In genomic region chr4:7911044-7911578, GRCh38 we compare ENCODE assay signal across 9 cellular contexts. TPM values are rescaled to one million over a fixed set of nuclear protein-coding genes. Genes with fewer than 3 reads are reported as not detected.
DNase-seq lines count a peak whose midpoint lies in the region; ATAC-seq, FAIRE-seq and TF ChIP-seq lines count a peak whose summit lies in the region.
"Had no signal": no experiment of that assay in that cellular context is flagged by ENCODE, and none has a peak within 500 bp of the region (broad histone marks: within the 10 kb centered on the region; RNA-seq: fewer than 3 reads in every experiment).

No MANE protein-coding gene starts in this region.

- H3K14ac ChIP-seq in H1 (ENCODE audit: insufficient read length) = no peak overlapping the region

- ATAC-seq in upper lobe of right lung = peak; percentile 60
- ATAC-seq in HG03175 (IDR thresholded peaks at IDR 0.05; ENCODE audit: unreplicated experiment) = no peak
- ATAC-seq in HG03520 (IDR thresholded peaks at IDR 0.05; ENCODE audit: unreplicated experiment) = no peak

- DNase-seq in NCI-H524 treated with DMSO at 0.1 percent for 48 hours (lab: John Stamatoyannopoulos, UW) (peak; percentile 94), H1 (ENCODE audit: low read depth in 1 of 2, low spot score in 2 of 2) (peak in 1 of 2 experiments; percentile 54), upper lobe of right lung (no peak), NCI-H1048 (lab: John Stamatoyannopoulos, UW) (no peak), NCI-H2196 (lab: John Stamatoyannopoulos, UW; ENCODE audit: unreplicated experiment) (no peak)

- CTCF ChIA-PET in H1 (lab: Charles Lee; ENCODE audit: partially characterized antibody) = interaction anchor here (0.8 to 3.0 kb wide), 8 partner anchors 12 to 106 kb away, joined by 3 to 7 read pairs (median 4); no protein-coding TSS in a partner anchor

- peak overlapping the region; percentile 47 to 67; a peak in 3 of 4 replicates for H3K4me2 ChIP-seq in H1 (ENCODE audit: insufficient read depth in 1 of 2, low read depth in 2 of 2, low read length in 2 of 2)

- H3K9me3 ChIP-seq in H1 (ENCODE audit: insufficient read depth in 2 of 2, low read depth in 1 of 2, low read length in 1 of 2) (no peaks in the 10 kb centered on the region), mesodermal cell (ENCODE audit: control insufficient read depth, low read length) (no peaks in the 10 kb centered on the region), upper lobe of right lung (no peaks in the 10 kb centered on the region)

- H4K91ac ChIP-seq in H1 (replicated peaks; ENCODE audit: insufficient read length, low read length) = peak overlapping the region; percentile 50

- intact Hi-C loops in upper lobe of right lung (cut with DNase I) = no loop called here

- peaks cover 0 to 64% of the 10 kb centered on the region in 2 experiments; a peak in 3 of 4 replicates for H3K79me2 ChIP-seq in H1 (ENCODE audit: control insufficient read depth in 1 of 2, insufficient read depth in 2 of 2, low read length in 2 of 2)

- peaks cover 6% of the 10 kb centered on the region; the same call in 1 of the 2 replicates for H3K79me1 ChIP-seq in H1 (ENCODE audit: low read depth, low read length)

- 61% methylated on average over 15 of the region's 15 CpGs; no CpG with 5 or more reads in 1 of the 2 experiments for WGBS in H1 (ENCODE audit: extremely low coverage in 1 of 2, insufficient coverage in 1 of 2, insufficient read length in 1 of 2, insufficient replicate concordance in 2 of 2, low coverage in 1 of 2, low lambda C conversion rate in 2 of 2, missing lambda C conversion rate in 1 of 2), 2 experiments
- 23 to 25% methylated on average over 9 to 13 of the region's 15 CpGs for WGBS in mesodermal cell (ENCODE audit: insufficient coverage in 2 of 2), 2 experiments

- H3K27ac ChIP-seq in H1 (ENCODE audit: low read depth, low read length) = peak overlapping the region; percentile 48; the same call in 1 of the 2 replicates
- H3K27ac ChIP-seq in mesodermal cell (ENCODE audit: low read depth, low read length, severe bottlenecking) = peak overlapping the region; percentile 89
- H3K27ac ChIP-seq in upper lobe of right lung = peak overlapping the region; percentile 72

- H3K4ac ChIP-seq in H1 (replicated peaks; ENCODE audit: insufficient read length, low read depth, low read length) = peak overlapping the region; percentile 61

- POLR2A ChIA-PET in H1 (lab: Charles Lee; ENCODE audit: partially characterized antibody) = interaction anchor here (0.6 to 3.2 kb wide), 6 partner anchors 12 to 27 kb away, joined by 3 to 10 read pairs (median 4); no protein-coding TSS in a partner anchor

- peak overlapping the region; percentile 3 for H2BK5ac ChIP-seq in H1 (ENCODE audit: low read depth, low read length)

- H4K8ac ChIP-seq in H1 (ENCODE audit: extremely low read depth, insufficient read depth, low read length) = no peak overlapping the region

- H3K56ac ChIP-seq in H1 (replicated peaks; ENCODE audit: insufficient read length, low read depth, low read length) = no peak overlapping the region

- peak overlapping the region; percentile 18 for H4K5ac ChIP-seq in H1 (ENCODE audit: insufficient read length, low read depth, low read length)

- H3K4me1 ChIP-seq in H1 (replicated peaks in 1 of 4; ENCODE audit: control insufficient read depth in 3 of 4, insufficient read depth in 4 of 4, low read length in 3 of 4) (peaks cover 13 to 28% (median 16%) of the 10 kb centered on the region in 4 experiments), mesodermal cell (ENCODE audit: control insufficient read depth, insufficient read depth, low read length, poor library complexity, severe bottlenecking) (peaks cover 48% of the 10 kb centered on the region), upper lobe of right lung (peaks cover 24% of the 10 kb centered on the region)

- TF ChIP-seq EP300 in H1 (IDR thresholded peaks at IDR 0.05; ENCODE audit: borderline replicate concordance in 1 of 2, low read depth in 2 of 2, low read length in 2 of 2) = no peak

- H2BK12ac ChIP-seq in H1 (ENCODE audit: low read depth, low read length) = peak overlapping the region; percentile 23; the same call in 1 of the 2 replicates

- peak overlapping the region; percentile 75; the same call in 1 of the 2 replicates for H3K18ac ChIP-seq in H1 (ENCODE audit: extremely low read depth, low read length)

- peak overlapping the region; percentile 37; the same call in 1 of the 2 replicates for H2BK15ac ChIP-seq in H1 (ENCODE audit: low read length)

- no peak overlapping the region for H3K23ac ChIP-seq in H1 (ENCODE audit: insufficient read length)

- no peak for FAIRE-seq in H1 (lab: Jason Lieb, UNC)
- FAIRE-seq: islet of Langerhans had no signal

- H2BK20ac ChIP-seq in H1 (ENCODE audit: low read length) = no peak overlapping the region

- no peak for TF ChIP-seq RAD21 in H1 (IDR thresholded peaks at IDR 0.05 in 1 of 2, conservative IDR thresholded peaks at IDR 0.05 in 1 of 2; ENCODE audit: low read depth in 2 of 2, low read length in 2 of 2)

- H4K20me1 ChIP-seq in H1 (replicated peaks in 1 of 2; ENCODE audit: control insufficient read depth in 1 of 2, insufficient read depth in 2 of 2, low read length in 2 of 2) = no peaks in the 10 kb centered on the region

- H2AFZ ChIP-seq in H1 (ENCODE audit: low read length) = no peak overlapping the region

- peak overlapping the region; percentile 57; the same call in 1 of the 2 replicates for H2AK5ac ChIP-seq in H1 (ENCODE audit: low read depth, low read length)

- peak overlapping the region in 3 of 4 experiments; percentile 26 to 41 (median 38); a peak in 4 of 7 replicates for H3K9ac ChIP-seq in H1 (replicated peaks in 1 of 4; ENCODE audit: extremely low read depth in 1 of 4, low read depth in 3 of 4, low read length in 3 of 4)

- H3K27me3 ChIP-seq in H1 (replicated peaks in 1 of 4; ENCODE audit: control insufficient read depth in 3 of 4, extremely low read depth in 1 of 4, insufficient read depth in 3 of 4, low read length in 3 of 4) (no peaks in the 10 kb centered on the region), upper lobe of right lung (no peaks in the 10 kb centered on the region)

- no peak for TF ChIP-seq CTCF in H1 (IDR thresholded peaks at IDR 0.05; ENCODE audit: control extremely low read depth in 1 of 3, insufficient read depth in 1 of 3, low read depth in 1 of 3, low read length in 3 of 3)
- TF ChIP-seq CTCF in upper lobe of right lung (IDR thresholded peaks at IDR 0.05) = no peak

- H3K23me2 ChIP-seq in H1 (ENCODE audit: low read depth, low read length) = no peaks in the 10 kb centered on the region

- peak overlapping the region in 3 of 4 experiments; percentile 6 to 19 (median 11); a peak in 3 of 8 replicates for H3K4me3 ChIP-seq in H1 (ENCODE audit: extremely low read depth in 1 of 4, insufficient read depth in 2 of 4, low read depth in 3 of 4, low read length in 4 of 4)
- H3K4me3 ChIP-seq in mesodermal cell (ENCODE audit: extremely low read depth, insufficient read depth, low read length, poor library complexity, severe bottlenecking) = no peak overlapping the region
- peak overlapping the region; percentile 12 for H3K4me3 ChIP-seq in upper lobe of right lung

- TF ChIP-seq POLR2A in H1 (IDR thresholded peaks at IDR 0.05; ENCODE audit: control extremely low read depth in 1 of 2, low read depth in 2 of 2, low read length in 2 of 2) = no peak; a peak in 1 of 3 replicates

- no peak overlapping the region for H2BK120ac ChIP-seq in H1 (replicated peaks; ENCODE audit: low read depth, low read length)

- no peaks in the 10 kb centered on the region for H3K36me3 ChIP-seq in H1 (ENCODE audit: control insufficient read depth in 2 of 4, insufficient read depth in 4 of 4, low read length in 3 of 4)
- H3K36me3 ChIP-seq in mesodermal cell (ENCODE audit: control insufficient read depth, insufficient read depth, low read length) = peaks cover 11% of the 10 kb centered on the region
- H3K36me3 ChIP-seq in upper lobe of right lung = no peaks in the 10 kb centered on the region

TF ChIP-seq in H1, 55 proteins besides CTCF, POLR2A, EP300 and RAD21 (continues in another document):
- TF ChIP-seq RFX5 (IDR thresholded peaks at IDR 0.05; ENCODE audit: borderline replicate concordance, low read depth, low read length) (no peak), RBBP5 (IDR thresholded peaks at IDR 0.05; ENCODE audit: borderline replicate concordance, low read depth, low read length) (peak; percentile 73; the same call in 1 of the 2 replicates), CBX5 (IDR thresholded peaks at IDR 0.05; ENCODE audit: low read depth, low read length) (no peak), TEAD4 (IDR thresholded peaks at IDR 0.05; ENCODE audit: low read depth, low read length) (peak; percentile 85), HDAC2 (IDR thresholded peaks at IDR 0.05; ENCODE audit: borderline replicate concordance in 1 of 2, low read depth in 2 of 2, low read length in 2 of 2) (no peak), ASH2L (IDR thresholded peaks at IDR 0.05; ENCODE audit: low read length) (peak; percentile 52), TBP (IDR thresholded peaks at IDR 0.05; ENCODE audit: low read depth, low read length) (no peak), SIRT6 (IDR thresholded peaks at IDR 0.05; ENCODE audit: low read length) (no peak), SRF (IDR thresholded peaks at IDR 0.05; ENCODE audit: low read depth, low read length) (peak; percentile 93), KDM4A (IDR thresholded peaks at IDR 0.05; ENCODE audit: low read depth, low read length, severe bottlenecking) (no peak), EZH2 (IDR thresholded peaks at IDR 0.05; ENCODE audit: low read depth, low read length, severe bottlenecking) (no peak), E2F6 (IDR thresholded peaks at IDR 0.05) (0 out of 2 replicates have a peak, but pooled peaks have one; percentile 13), JUN (IDR thresholded peaks at IDR 0.05; ENCODE audit: low read depth, low read length) (no peak)

RNA-seq across cellular contexts. Expression of gene AFAP1, which starts 28.6 kb away (rescaled TPM):
- total RNA-seq in H1 (2021; fragmentation: NEBNext Ultra II Directional; extraction: Animal tissue kit (Norgen Biotek cat#: 25700)) = 16.2 and 18.2 TPM in 2 replicates
- 3.6 and 5.1 TPM in 2 replicates for polyA plus RNA-seq in H1 (2011; rRNA removed)
- polyA plus RNA-seq in H1 (2011; cell fraction: cytosol; rRNA removed) = 3.6 TPM
- polyA plus RNA-seq in H1 (2011; cell fraction: nucleus; rRNA removed) = 9.3 TPM
- polyA plus RNA-seq in H1 (2012, experiment 1 of 2) = 5.8 to 7.5 TPM (median 6.7 TPM) in 4 replicates
- polyA plus RNA-seq in H1 (2012, experiment 2 of 2) = 2.7 TPM
- polyA plus RNA-seq in H1 (2013, experiment 1 of 2) = 7.8 TPM
- 7.8 TPM for polyA plus RNA-seq in H1 (2013, experiment 2 of 2)
- polyA minus RNA-seq in H1 (2011; rRNA and poly(A)+ RNA removed) = 8.1 and 10.5 TPM in 2 replicates
- polyA minus RNA-seq in H1 (2011; cell fraction: cytosol; rRNA and poly(A)+ RNA removed) = 5.6 TPM
- polyA minus RNA-seq in H1 (2011; cell fraction: nucleus; rRNA and poly(A)+ RNA removed) = 16.3 TPM
- polyA plus RNA-seq in mesodermal cell (2013, experiment 1 of 2) = 22.1 TPM
- polyA plus RNA-seq in mesodermal cell (2013, experiment 2 of 2) = 20.3 TPM
- total RNA-seq in upper lobe of right lung = 28.7 TPM
